Comparison of ENCODE assay signal across 3 cellular contexts in genomic region chr4:88106205-88106604, GRCh38.
A peak's percentile ranks its signal among the peaks of the same experiment; 100 is the strongest.
TF ChIP-seq lines count a peak whose summit lies in the region.

No MANE protein-coding gene starts in this region.

TF ChIP-seq in SK-N-SH treated with all-trans-retinoic acid at 6 μM for 48 hours, 23 proteins besides CTCF, POLR2A, EP300 and RAD21 (continued from another document):
- no peak for TF ChIP-seq TCF4 (CRISPR knock-in tag; IDR thresholded peaks at IDR 0.05; ENCODE audit: borderline replicate concordance)

TF ChIP-seq in SK-N-SH, 30 proteins besides CTCF, POLR2A, EP300 and RAD21 (continued from another document):
- TF ChIP-seq CHD2 (IDR thresholded peaks at IDR 0.05; ENCODE audit: low read length, partially characterized antibody) = no peak
- TF ChIP-seq, protein P1, sequence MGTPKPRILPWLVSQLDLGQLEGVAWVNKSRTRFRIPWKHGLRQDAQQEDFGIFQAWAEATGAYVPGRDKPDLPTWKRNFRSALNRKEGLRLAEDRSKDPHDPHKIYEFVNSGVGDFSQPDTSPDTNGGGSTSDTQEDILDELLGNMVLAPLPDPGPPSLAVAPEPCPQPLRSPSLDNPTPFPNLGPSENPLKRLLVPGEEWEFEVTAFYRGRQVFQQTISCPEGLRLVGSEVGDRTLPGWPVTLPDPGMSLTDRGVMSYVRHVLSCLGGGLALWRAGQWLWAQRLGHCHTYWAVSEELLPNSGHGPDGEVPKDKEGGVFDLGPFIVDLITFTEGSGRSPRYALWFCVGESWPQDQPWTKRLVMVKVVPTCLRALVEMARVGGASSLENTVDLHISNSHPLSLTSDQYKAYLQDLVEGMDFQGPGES (IDR thresholded peaks at IDR 0.05; ENCODE audit: low read depth, low read length) = no peak
- TF ChIP-seq MEF2A (IDR thresholded peaks at IDR 0.05; ENCODE audit: borderline replicate concordance, low read depth) = no peak
- TF ChIP-seq NRF1 (IDR thresholded peaks at IDR 0.05; ENCODE audit: low read depth, low read length) = no peak
- TF ChIP-seq, protein P2, sequence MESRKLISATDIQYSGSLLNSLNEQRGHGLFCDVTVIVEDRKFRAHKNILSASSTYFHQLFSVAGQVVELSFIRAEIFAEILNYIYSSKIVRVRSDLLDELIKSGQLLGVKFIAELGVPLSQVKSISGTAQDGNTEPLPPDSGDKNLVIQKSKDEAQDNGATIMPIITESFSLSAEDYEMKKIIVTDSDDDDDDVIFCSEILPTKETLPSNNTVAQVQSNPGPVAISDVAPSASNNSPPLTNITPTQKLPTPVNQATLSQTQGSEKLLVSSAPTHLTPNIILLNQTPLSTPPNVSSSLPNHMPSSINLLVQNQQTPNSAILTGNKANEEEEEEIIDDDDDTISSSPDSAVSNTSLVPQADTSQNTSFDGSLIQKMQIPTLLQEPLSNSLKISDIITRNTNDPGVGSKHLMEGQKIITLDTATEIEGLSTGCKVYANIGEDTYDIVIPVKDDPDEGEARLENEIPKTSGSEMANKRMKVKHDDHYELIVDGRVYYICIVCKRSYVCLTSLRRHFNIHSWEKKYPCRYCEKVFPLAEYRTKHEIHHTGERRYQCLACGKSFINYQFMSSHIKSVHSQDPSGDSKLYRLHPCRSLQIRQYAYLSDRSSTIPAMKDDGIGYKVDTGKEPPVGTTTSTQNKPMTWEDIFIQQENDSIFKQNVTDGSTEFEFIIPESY (IDR thresholded peaks at IDR 0.05; ENCODE audit: borderline replicate concordance, low read depth) = no peak
- TF ChIP-seq TEAD4 (IDR thresholded peaks at IDR 0.05; ENCODE audit: borderline replicate concordance, insufficient read depth) = no peak
- no peak for TF ChIP-seq RFX5 (IDR thresholded peaks at IDR 0.05; ENCODE audit: low read length)
- TF ChIP-seq TAF1 (IDR thresholded peaks at IDR 0.05; ENCODE audit: borderline replicate concordance, low read depth, low read length) = no peak
- TF ChIP-seq GATA2 (CRISPR knock-in tag; IDR thresholded peaks at IDR 0.05) = no peak
- TF ChIP-seq USF1 (IDR thresholded peaks at IDR 0.05; ENCODE audit: borderline replicate concordance, low read depth) = no peak

TF ChIP-seq in endothelial cell of umbilical vein, 7 proteins besides CTCF, POLR2A, EP300 and RAD21 (continued from another document):
- TF ChIP-seq EZH2 (IDR thresholded peaks at IDR 0.05; ENCODE audit: borderline replicate concordance, low read depth, low read length, severe bottlenecking) = no peak
- TF ChIP-seq MYC (IDR thresholded peaks at IDR 0.05; ENCODE audit: low read depth, low read length) = no peak
- TF ChIP-seq FOS (IDR thresholded peaks at IDR 0.05; ENCODE audit: borderline replicate concordance, insufficient read depth, low read length) = peak; percentile 95
- TF ChIP-seq MAX (IDR thresholded peaks at IDR 0.05; ENCODE audit: insufficient read depth, insufficient read length) = no peak
- TF ChIP-seq JUN (IDR thresholded peaks at IDR 0.05; ENCODE audit: borderline replicate concordance, insufficient read depth, insufficient read length, low read depth) = peak; percentile 100
- peak; percentile 33 for TF ChIP-seq GATA2 (IDR thresholded peaks at IDR 0.05; ENCODE audit: insufficient read depth, insufficient read length, low read depth, low read length)
